In the genomic region with DNA sequence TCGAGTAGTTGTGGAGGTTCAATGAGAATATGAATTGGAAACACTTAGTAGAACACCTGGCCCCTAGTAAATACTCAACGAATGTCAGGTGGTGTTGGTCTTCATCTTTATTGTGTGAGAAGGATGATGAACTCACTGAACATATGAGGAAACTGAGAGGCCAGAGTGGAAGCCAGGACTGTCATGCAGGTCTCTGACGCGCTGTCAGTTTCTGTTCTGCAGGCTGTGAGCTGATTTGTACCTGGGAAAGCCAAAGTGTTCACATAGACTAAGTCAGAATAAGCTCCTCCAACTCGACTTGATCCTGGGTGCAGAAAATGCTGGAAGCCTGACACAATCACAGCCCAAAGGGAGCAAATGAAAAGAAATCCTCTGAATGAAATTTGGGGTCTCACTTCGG, we compare ENCODE assay signal across 9 cellular contexts.
DNase-seq lines count a peak whose midpoint lies in the region; ATAC-seq and TF ChIP-seq lines count a peak whose summit lies in the region.
"Had no signal": no experiment of that assay in that cellular context is flagged by ENCODE, and none has a peak within 500 bp of the region (broad histone marks: within the 10 kb centered on the region; RNA-seq: fewer than 3 reads in every experiment).

No MANE protein-coding gene starts in this region.

- H3K27ac Mint-ChIP-seq in CD8-positive, alpha-beta memory T cell: peak overlapping the region in 6 of 8 donors; percentile 66 to 93 (median 91)
- no peak overlapping the region for H3K27ac Mint-ChIP-seq in activated naive CD8-positive, alpha-beta T cell treated with anti-CD3 and anti-CD28 coated beads for 36 hours

- no peak for TF ChIP-seq CTCF in mucosa of descending colon (IDR thresholded peaks at IDR 0.05)

- CTCF ChIA-PET in CD8-positive, alpha-beta memory T cell (lab: Charles Lee): no interaction called here

- peak in 1 of 5 donors; percentile 5 for DNase-seq in CD8-positive, alpha-beta memory T cell
- no peak for DNase-seq in activated naive CD8-positive, alpha-beta T cell treated with anti-CD3 and anti-CD28 coated beads for 36 hours
- DNase-seq in mucosa of descending colon (no peak), ACHN (no peak), posterior cingulate gyrus (no peak), aorta (no peak)

- peak overlapping the region; percentile 49 for H3K4me3 ChIP-seq in CD8-positive, alpha-beta memory T cell (ENCODE audit: low read length)
- H3K4me3 ChIP-seq in mucosa of descending colon (no peak overlapping the region), aorta (ENCODE audit: low read length in 2 of 2) (no peak overlapping the region)

- H3K9me3 Mint-ChIP-seq in CD8-positive, alpha-beta memory T cell: no peaks in the 10 kb centered on the region
- H3K9me3 Mint-ChIP-seq in activated naive CD8-positive, alpha-beta T cell treated with anti-CD3 and anti-CD28 coated beads for 36 hours: no peaks in the 10 kb centered on the region

- no peaks in the 10 kb centered on the region for H3K9me3 ChIP-seq in CD8-positive, alpha-beta memory T cell (ENCODE audit: low read length)
- no peaks in the 10 kb centered on the region for H3K9me3 ChIP-seq in mucosa of descending colon
- H3K9me3 ChIP-seq in aorta (ENCODE audit: control insufficient read depth, low read length): no peaks in the 10 kb centered on the region

- peaks cover 18 to 22% (median 19%) of the 10 kb centered on the region in 3 donors for H3K4me1 Mint-ChIP-seq in CD8-positive, alpha-beta memory T cell
- H3K4me1 Mint-ChIP-seq in activated naive CD8-positive, alpha-beta T cell treated with anti-CD3 and anti-CD28 coated beads for 36 hours: peaks cover 21% of the 10 kb centered on the region

- in situ Hi-C loops in ACHN (cut with HindIII; ENCODE audit: low pct_ligation_motif_present, low pct_unique_long_range_greater_than_20kb, low sequenced_read_pairs): no loop called here

- no peak overlapping the region for H3K27ac ChIP-seq in CD8-positive, alpha-beta memory T cell (ENCODE audit: low read depth, low read length)
- H3K27ac ChIP-seq in aorta (ENCODE audit: low read depth in 1 of 2, low read length in 2 of 2): no peak overlapping the region
- H3K27ac ChIP-seq: HL-60 had no signal

- intact Hi-C loops in mucosa of descending colon (cut with DNase I, micrococcal nuclease): loop anchor here in 1 of 2 donors (5.0 kb wide), 1 partner anchor 432 kb away; no protein-coding TSS in a partner anchor
- intact Hi-C loops in posterior cingulate gyrus (cut with DNase I): no loop called here
- intact Hi-C loops in aorta (cut with DNase I): no loop called here

- H3K36me3 ChIP-seq in CD8-positive, alpha-beta memory T cell (ENCODE audit: insufficient read depth, low read length): no peaks in the 10 kb centered on the region
- H3K36me3 ChIP-seq in mucosa of descending colon (ENCODE audit: low read depth) (no peaks in the 10 kb centered on the region), aorta (ENCODE audit: control insufficient read depth in 1 of 2, insufficient read depth in 2 of 2, low read length in 1 of 2) (no peaks in the 10 kb centered on the region)

- peaks cover 9 to 32% of the 10 kb centered on the region in 2 donors for H3K27me3 Mint-ChIP-seq in CD8-positive, alpha-beta memory T cell
- no peaks in the 10 kb centered on the region for H3K27me3 Mint-ChIP-seq in activated naive CD8-positive, alpha-beta T cell treated with anti-CD3 and anti-CD28 coated beads for 36 hours

- 68 to 71% methylated on average over 6 of the region's 6 CpGs for WGBS in aorta, 2 donors

- peak; percentile 43 for ATAC-seq in GM21737 (IDR thresholded peaks at IDR 0.05; ENCODE audit: unreplicated experiment)
- peak; percentile 15 for ATAC-seq in mucosa of descending colon
- no peak for ATAC-seq in HG02588 (IDR thresholded peaks at IDR 0.05; ENCODE audit: unreplicated experiment)
- no peak for ATAC-seq in aorta (ENCODE audit: low FRiP score)

- H3K27me3 ChIP-seq in CD8-positive, alpha-beta memory T cell (ENCODE audit: insufficient read depth, low read length, poor library complexity, severe bottlenecking): no peaks in the 10 kb centered on the region
- no peaks in the 10 kb centered on the region for H3K27me3 ChIP-seq in aorta (ENCODE audit: control insufficient read depth in 1 of 2, insufficient read depth in 2 of 2, low read length in 1 of 2)

- H3K4me3 Mint-ChIP-seq in CD8-positive, alpha-beta memory T cell: peak overlapping the region; percentile 86 to 93 (median 90)
- peak overlapping the region; percentile 84 for H3K4me3 Mint-ChIP-seq in activated naive CD8-positive, alpha-beta T cell treated with anti-CD3 and anti-CD28 coated beads for 36 hours

- no peaks in the 10 kb centered on the region for H3K36me3 Mint-ChIP-seq in CD8-positive, alpha-beta memory T cell
- H3K36me3 Mint-ChIP-seq in activated naive CD8-positive, alpha-beta T cell treated with anti-CD3 and anti-CD28 coated beads for 36 hours: no peaks in the 10 kb centered on the region

- peaks cover 5% of the 10 kb centered on the region for H3K4me1 ChIP-seq in CD8-positive, alpha-beta memory T cell (ENCODE audit: insufficient read depth, low read length)
- H3K4me1 ChIP-seq in mucosa of descending colon (ENCODE audit: low read depth) (peaks cover 7% of the 10 kb centered on the region), aorta (ENCODE audit: control insufficient read depth in 1 of 2, insufficient read depth in 2 of 2, low read length in 2 of 2) (no peaks in the 10 kb centered on the region)

- POLR2A ChIA-PET in CD8-positive, alpha-beta memory T cell (lab: Charles Lee): no interaction called here

Comparison
In these comparisons a context has a peak if more than half of its experiments do, and no peak if none do; other contexts are left out.
1. ATAC-seq: peak in GM21737 (single experiment) and mucosa of descending colon (single experiment); none in HG02588 (single experiment) and aorta (single experiment).